8 cellular contexts compared by ENCODE assay signal in genomic region chr17:78986048-78986648, GRCh38. TPM values are rescaled to one million over a fixed set of nuclear protein-coding genes. Genes with fewer than 3 reads are reported as not detected.
DNase-seq lines count a peak whose midpoint lies in the region; ATAC-seq, FAIRE-seq and TF ChIP-seq lines count a peak whose summit lies in the region.

No MANE protein-coding gene starts in this region.

- H3K27me3 ChIP-seq in K562 (ENCODE audit: control insufficient read depth in 2 of 2, insufficient read depth in 2 of 2, low read length in 2 of 2) (no peaks in the 10 kb centered on the region), upper lobe of right lung (no peaks in the 10 kb centered on the region)

- H3K4me2 ChIP-seq in K562 (ENCODE audit: insufficient read depth, low read length) = peak overlapping the region; percentile 72

- peak overlapping the region; percentile 74 for H2AFZ ChIP-seq in K562 (ENCODE audit: low read depth, low read length)

- FAIRE-seq in K562 (lab: Jason Lieb, UNC) = peak; percentile 90

- WGBS in K562 (ENCODE audit: insufficient coverage, low coverage, missing lambda C conversion rate) = 12% methylated on average over 6 of the region's 6 CpGs

- peaks cover 11 to 21% of the 10 kb centered on the region in 2 experiments for H3K4me1 ChIP-seq in K562 (replicated peaks in 1 of 2; ENCODE audit: control insufficient read depth in 2 of 2, insufficient read depth in 2 of 2, low read length in 2 of 2)
- H3K4me1 ChIP-seq in upper lobe of right lung = peaks cover 20% of the 10 kb centered on the region

- no TSS peak for BruUV-seq in K562 (replicated peaks; lab: Mats Ljungman, UMichigan)

- H3K9me3 ChIP-seq in K562 (replicated peaks; ENCODE audit: control insufficient read depth, insufficient read depth, low read depth, low read length) = no peaks in the 10 kb centered on the region
- H3K9me3 ChIP-seq in upper lobe of right lung = no peaks in the 10 kb centered on the region

- no peak; the same call in 1 of the 2 replicates for TF ChIP-seq EP300 in K562 (IDR thresholded peaks at IDR 0.05; ENCODE audit: low read length)

- peak; percentile 64 to 86 (median 80) for TF ChIP-seq CTCF in K562 (IDR thresholded peaks at IDR 0.05 in 2 of 3, conservative IDR thresholded peaks at IDR 0.05 in 1 of 3; ENCODE audit: insufficient read depth in 2 of 3, low read depth in 1 of 3, low read length in 3 of 3)
- peak; percentile 44 for TF ChIP-seq CTCF in upper lobe of right lung (IDR thresholded peaks at IDR 0.05)

- no peaks in the 10 kb centered on the region for H4K20me1 ChIP-seq in K562 (replicated peaks; ENCODE audit: control insufficient read depth, insufficient read depth, low read length)

- DNase-seq in GF-D8 (lab: John Stamatoyannopoulos, UW) (peak; percentile 79), NCI-H345 treated with DMSO at 0.1 percent for 48 hours (lab: John Stamatoyannopoulos, UW; ENCODE audit: unreplicated experiment) (peak; percentile 38), K562 (ENCODE audit: extremely low read depth in 1 of 4, low spot score in 3 of 4) (peak; percentile 60 to 82 (median 68)), lung microvascular endothelial cell (ENCODE audit: low read depth in 2 of 2) (peak; percentile 59 to 88), upper lobe of right lung (no peak), NCI-H526 treated with DMSO at 0.1 percent for 48 hours (lab: John Stamatoyannopoulos, UW) (no peak), COLO668 (lab: John Stamatoyannopoulos, UW; ENCODE audit: unreplicated experiment) (no peak), NCI-H1436 treated with DMSO at 0.1 percent for 48 hours (lab: John Stamatoyannopoulos, UW) (no peak)

- in situ Hi-C loops in K562 (cut with MboI) = no loop called here

- POLR2A ChIA-PET in K562 (lab: Yijun Ruan, JAX) = interaction anchor here (0.6 kb wide), 2 partner anchors 16 to 500 kb away, joined by 3 to 5 read pairs; no protein-coding TSS in a partner anchor

- TF ChIP-seq POLR2A in K562 (conservative IDR thresholded peaks at IDR 0.05) = no peak

- peak; percentile 66 to 82 for TF ChIP-seq RAD21 in K562 (CRISPR knock-in tag; conservative IDR thresholded peaks at IDR 0.05 in 1 of 2, IDR thresholded peaks at IDR 0.05 in 1 of 2)

- intact Hi-C loops in K562 (cut with micrococcal nuclease) (loop anchor here (2.0 kb wide), 1 partner anchor 57 kb away; no protein-coding TSS in a partner anchor), upper lobe of right lung (cut with DNase I) (no loop called here)

- ATAC-seq in K562 (peak; percentile 92), upper lobe of right lung (peak; percentile 84)

- H3K4me3 ChIP-seq in K562 (peak overlapping the region; percentile 6; the same call in 1 of the 2 replicates), upper lobe of right lung (peak overlapping the region; percentile 44)

- no peaks in the 10 kb centered on the region for H3K79me2 ChIP-seq in K562 (ENCODE audit: control insufficient read depth, insufficient read depth, low read length)

- H3K9ac ChIP-seq in K562 (ENCODE audit: insufficient read depth in 1 of 2, low read depth in 2 of 2, low read length in 2 of 2) = peak overlapping the region; percentile 47 to 79; a peak in 3 of 4 replicates

- H3K27ac ChIP-seq in K562 (ENCODE audit: extremely low read depth, low read depth, low read length) = peak overlapping the region; percentile 67
- peak overlapping the region; percentile 84 for H3K27ac ChIP-seq in upper lobe of right lung

- no peaks in the 10 kb centered on the region for H3K9me1 ChIP-seq in K562 (ENCODE audit: control insufficient read depth, insufficient read depth, low read length)

- CTCF ChIA-PET in K562 (lab: Yijun Ruan, JAX; ENCODE audit: low intra/inter-chr PET ratio) = interaction anchor here (0.6 to 1.1 kb wide), 4 partner anchors 56 to 1100 kb away, joined by 3 to 6 read pairs (median 4); no protein-coding TSS in a partner anchor

- H3K36me3 ChIP-seq in K562 (ENCODE audit: control insufficient read depth, insufficient read depth, low read length) = peaks cover 15% of the 10 kb centered on the region; the same call in 1 of the 3 replicates
- H3K36me3 ChIP-seq in upper lobe of right lung = peaks cover 13% of the 10 kb centered on the region

TF ChIP-seq in K562, 482 proteins besides CTCF, POLR2A, EP300 and RAD21 (continues in another document):
- TF ChIP-seq HDAC3 (IDR thresholded peaks at IDR 0.05; ENCODE audit: borderline replicate concordance, partially characterized antibody) = peak; percentile 41
- 0 out of 2 replicates have a peak, but pooled peaks have one; percentile 29 for TF ChIP-seq NCOA6 (IDR thresholded peaks at IDR 0.05)
- TF ChIP-seq DEAF1 (CRISPR knock-in tag; IDR thresholded peaks at IDR 0.05) = peak; percentile 45

RNA-seq across cellular contexts. Expression of gene LGALS3BP, which starts 6.4 kb away (rescaled TPM):
- total RNA-seq in K562 (2011; cell fraction: chromatin; rRNA removed; ENCODE audit: low replicate concordance) = 1.6 and 6.3 TPM in 2 replicates
- 7.7 and 7.8 TPM in 2 replicates for total RNA-seq in K562 (2011; cell fraction: nucleolus; rRNA removed)
- 4.3 and 5.4 TPM in 2 replicates for total RNA-seq in K562 (2011; cell fraction: nucleoplasm; rRNA removed)
- total RNA-seq in K562 (2014; rRNA removed) (4.8 and 5.9 TPM in 2 replicates), K562 (2014; rRNA removed; fragmentation: Illumina TruSeq; extraction: Trizol) (0.73 and 1.4 TPM in 2 replicates), K562 (2015; rRNA removed; fragmentation: Illumina TruSeq; extraction: Trizol) (4.4 and 4.7 TPM in 2 replicates), K562 (2021) (5.3 and 8.7 TPM in 2 replicates), lung microvascular endothelial cell (2.4 TPM in 2 replicates), upper lobe of right lung (405 TPM)
- polyA plus RNA-seq in K562 (2011; rRNA removed) (0.68 and 2.4 TPM in 2 replicates), K562 (2014; fragmentation: Illumina TruSeq; extraction: Trizol) (3.8 and 4.2 TPM in 2 replicates), K562 (2014; fragmentation: Nextera tagmentation; extraction: Ambion mirVana) (under 1 TPM; 0.39 to 0.59 TPM), K562 (2014; rRNA removed) (3.2 and 3.3 TPM in 2 replicates)
- 1.2 and 2.3 TPM in 2 replicates for polyA plus RNA-seq in K562 (2011; cell fraction: cytosol; rRNA removed)
- 3.9 and 8.1 TPM in 2 replicates for polyA plus RNA-seq in K562 (2011; cell fraction: nucleus; rRNA removed)
- 8.6 and 29.2 TPM in 2 replicates for polyA plus RNA-seq in K562 (2012)
- polyA minus RNA-seq in K562 (2011; rRNA and poly(A)+ RNA removed) = 1.1 and 1.3 TPM in 2 replicates
- polyA minus RNA-seq in K562 (2011; cell fraction: cytosol; rRNA and poly(A)+ RNA removed) = 4.7 and 6.4 TPM in 2 replicates
- polyA minus RNA-seq in K562 (2011; cell fraction: nucleus; rRNA and poly(A)+ RNA removed) = 1.4 and 2.8 TPM in 2 replicates

RNA-seq across cellular contexts. Expression of gene CANT1, which starts 23.4 kb away (rescaled TPM):
- 43.0 and 99.3 TPM in 2 replicates for total RNA-seq in K562 (2011; cell fraction: chromatin; rRNA removed; ENCODE audit: low replicate concordance)
- total RNA-seq in K562 (2011; cell fraction: nucleolus; rRNA removed) = 96.1 and 114 TPM in 2 replicates
- 74.2 and 76.3 TPM in 2 replicates for total RNA-seq in K562 (2011; cell fraction: nucleoplasm; rRNA removed)
- total RNA-seq in K562 (2014; rRNA removed) = 25.7 and 30.6 TPM in 2 replicates
- 12.6 and 13.9 TPM in 2 replicates for total RNA-seq in K562 (2014; rRNA removed; fragmentation: Illumina TruSeq; extraction: Trizol)
- total RNA-seq in K562 (2015; rRNA removed; fragmentation: Illumina TruSeq; extraction: Trizol) = 21.6 and 23.9 TPM in 2 replicates
- total RNA-seq in K562 (2021) = 66.4 and 68.4 TPM in 2 replicates
- 22.5 and 27.2 TPM in 2 replicates for polyA plus RNA-seq in K562 (2011; rRNA removed)
- 22.3 and 42.0 TPM in 2 replicates for polyA plus RNA-seq in K562 (2011; cell fraction: cytosol; rRNA removed)
- polyA plus RNA-seq in K562 (2011; cell fraction: nucleus; rRNA removed) = 19.9 and 27.7 TPM in 2 replicates
- 50.7 and 73.7 TPM in 2 replicates for polyA plus RNA-seq in K562 (2012)
- polyA plus RNA-seq in K562 (2014; fragmentation: Illumina TruSeq; extraction: Trizol) = 25.8 and 29.2 TPM in 2 replicates
- polyA plus RNA-seq in K562 (2014; fragmentation: Nextera tagmentation; extraction: Ambion mirVana) = 1 to 10 TPM; 2.7 to 2.9 TPM
- polyA plus RNA-seq in K562 (2014; rRNA removed) = 24.9 and 25.2 TPM in 2 replicates
- 26.4 and 26.9 TPM in 2 replicates for polyA minus RNA-seq in K562 (2011; rRNA and poly(A)+ RNA removed)
- polyA minus RNA-seq in K562 (2011; cell fraction: cytosol; rRNA and poly(A)+ RNA removed) = 29.2 and 54.9 TPM in 2 replicates
- polyA minus RNA-seq in K562 (2011; cell fraction: nucleus; rRNA and poly(A)+ RNA removed) = 12.3 and 17.8 TPM in 2 replicates
- 32.7 and 39.7 TPM in 2 replicates for total RNA-seq in lung microvascular endothelial cell
- total RNA-seq in upper lobe of right lung = 59.6 TPM

RNA-seq across cellular contexts. Expression of gene C1QTNF1, which starts 37.8 kb away (rescaled TPM):
- not detected in 2 replicates for total RNA-seq in K562 (2011; cell fraction: chromatin; rRNA removed; ENCODE audit: low replicate concordance)
- not detected in 2 replicates for total RNA-seq in K562 (2011; cell fraction: nucleolus; rRNA removed)
- total RNA-seq in K562 (2011; cell fraction: nucleoplasm; rRNA removed) = not detected in 2 replicates
- total RNA-seq in K562 (2014; rRNA removed) = not detected in 2 replicates
- total RNA-seq in K562 (2014; rRNA removed; fragmentation: Illumina TruSeq; extraction: Trizol) = not detected in 2 replicates
- not detected in 2 replicates for total RNA-seq in K562 (2015; rRNA removed; fragmentation: Illumina TruSeq; extraction: Trizol)
- total RNA-seq in K562 (2021) = 0.09 and 0.22 TPM in 2 replicates
- not detected in 2 replicates for polyA plus RNA-seq in K562 (2011; rRNA removed)
- not detected in 2 replicates for polyA plus RNA-seq in K562 (2011; cell fraction: cytosol; rRNA removed)
- polyA plus RNA-seq in K562 (2011; cell fraction: nucleus; rRNA removed) = not detected in 2 replicates
- not detected in 2 replicates for polyA plus RNA-seq in K562 (2012)
- polyA plus RNA-seq in K562 (2014; fragmentation: Illumina TruSeq; extraction: Trizol) = not detected in 2 replicates
- not detected for polyA plus RNA-seq in K562 (2014; fragmentation: Nextera tagmentation; extraction: Ambion mirVana)
- polyA plus RNA-seq in K562 (2014; rRNA removed) = not detected in 2 replicates
- polyA minus RNA-seq in K562 (2011; rRNA and poly(A)+ RNA removed) = not detected in 2 replicates
- polyA minus RNA-seq in K562 (2011; cell fraction: cytosol; rRNA and poly(A)+ RNA removed) = not detected in 2 replicates
- polyA minus RNA-seq in K562 (2011; cell fraction: nucleus; rRNA and poly(A)+ RNA removed) = not detected in 2 replicates
- 8.1 and 11.9 TPM in 2 replicates for total RNA-seq in lung microvascular endothelial cell
- total RNA-seq in upper lobe of right lung = 28.3 TPM

Comparison
In these comparisons a context has a peak if more than half of its experiments do, and no peak if none do; other contexts are left out.
1. DNase-seq: peak in GF-D8 (single experiment), NCI-H345 treated with DMSO at 0.1 percent for 48 hours (single experiment), K562 (4 of 4) and lung microvascular endothelial cell (2 of 2); none in upper lobe of right lung (single experiment), NCI-H526 treated with DMSO at 0.1 percent for 48 hours (single experiment), COLO668 (single experiment) and NCI-H1436 treated with DMSO at 0.1 percent for 48 hours (single experiment).
2. RNA of gene LGALS3BP, which starts 6.4 kb away (total RNA-seq): 405 TPM in upper lobe of right lung (single experiment); 0.73 to 8.7 TPM in K562 and 2.4 TPM in lung microvascular endothelial cell; every median in the first group is over 10 times any median in the second.